8 cellular contexts compared by ENCODE assay signal in genomic region chr5:36744678-36745659, GRCh38.
DNase-seq lines count a peak whose midpoint lies in the region; ATAC-seq, FAIRE-seq and TF ChIP-seq lines count a peak whose summit lies in the region.

No MANE protein-coding gene starts in this region.

- peak overlapping the region; percentile 95 for H3K4me2 ChIP-seq in DOHH2 (ENCODE audit: low read length)
- H3K4me2 ChIP-seq in neural cell (ENCODE audit: low read length), result peak overlapping the region; percentile 72

- H3K4me3 ChIP-seq in DOHH2 (ENCODE audit: low read length), result peak overlapping the region; percentile 72
- peak overlapping the region; percentile 47 for H3K4me3 ChIP-seq in HL-60 (replicated peaks; ENCODE audit: insufficient read depth, low read length)
- peak overlapping the region; percentile 78 for H3K4me3 ChIP-seq in neural cell (ENCODE audit: low read length)

- peaks cover 18% of the 10 kb centered on the region for H3K4me1 ChIP-seq in DOHH2 (ENCODE audit: control insufficient read depth, low read length)

- TF ChIP-seq RAD21 in neural cell (conservative IDR thresholded peaks at IDR 0.05), result peak; percentile 69

- H3K9me3 Mint-ChIP-seq in activated naive CD4-positive, alpha-beta T cell treated with anti-CD3 and anti-CD28 coated beads for 36 hours, result no peaks in the 10 kb centered on the region

- peak overlapping the region; percentile 80 for H3K4me3 Mint-ChIP-seq in activated naive CD4-positive, alpha-beta T cell treated with anti-CD3 and anti-CD28 coated beads for 36 hours

- H3K9me2 ChIP-seq in DOHH2 (replicated peaks; ENCODE audit: control insufficient read depth, low read length), result no peaks in the 10 kb centered on the region
- H3K9me2 ChIP-seq in neural cell (ENCODE audit: insufficient read depth, low read length), result no peaks in the 10 kb centered on the region

- H3K4me1 Mint-ChIP-seq in activated naive CD4-positive, alpha-beta T cell treated with anti-CD3 and anti-CD28 coated beads for 36 hours (ENCODE audit: low read depth), result peaks cover 10% of the 10 kb centered on the region

- CTCF ChIA-PET in activated naive CD4-positive, alpha-beta T cell treated with anti-CD3 and anti-CD28 coated beads for 36 hours (lab: Charles Lee), result interaction anchor here (0.6 to 2.2 kb wide), 11 partner anchors 10 to 443 kb away, joined by 3 to 10 read pairs (median 4); partner anchors contain the start of gene RANBP3L

- no peaks in the 10 kb centered on the region for H3K36me3 ChIP-seq in DOHH2 (ENCODE audit: control insufficient read depth, low read length)
- no peaks in the 10 kb centered on the region for H3K36me3 ChIP-seq in neural cell (ENCODE audit: insufficient read depth, low read length)

- intact Hi-C loops in activated naive CD4-positive, alpha-beta T cell treated with anti-CD3 and anti-CD28 coated beads for 36 hours (cut with micrococcal nuclease), result loop anchor here (1.0 to 10.0 kb wide), 2 partner anchors 125 to 1450 kb away; no protein-coding TSS in a partner anchor

- H3K27me3 ChIP-seq in DOHH2 (ENCODE audit: control insufficient read depth, low read length), result peaks cover 46% of the 10 kb centered on the region
- no peaks in the 10 kb centered on the region for H3K27me3 ChIP-seq in HL-60 (ENCODE audit: insufficient read depth, poor library complexity, severe bottlenecking)
- H3K27me3 ChIP-seq in neural cell (ENCODE audit: insufficient read depth, low read depth, low read length), result peaks cover 41% of the 10 kb centered on the region

- peak; percentile 75 for ATAC-seq in GM21381 (IDR thresholded peaks at IDR 0.05; ENCODE audit: unreplicated experiment)

- H3K36me3 Mint-ChIP-seq in activated naive CD4-positive, alpha-beta T cell treated with anti-CD3 and anti-CD28 coated beads for 36 hours (ENCODE audit: low read depth), result peaks cover 2% of the 10 kb centered on the region

- H3K79me2 ChIP-seq in DOHH2 (ENCODE audit: control insufficient read depth, low read length), result no peaks in the 10 kb centered on the region
- no peaks in the 10 kb centered on the region for H3K79me2 ChIP-seq in neural cell (replicated peaks; ENCODE audit: insufficient read depth, low read length)

- H4K20me1 ChIP-seq in DOHH2 (ENCODE audit: control insufficient read depth, insufficient read depth, low read depth, low read length) (no peaks in the 10 kb centered on the region), neural cell (ENCODE audit: insufficient read depth) (no peaks in the 10 kb centered on the region)

- no peak overlapping the region for H3K27ac Mint-ChIP-seq in activated naive CD4-positive, alpha-beta T cell treated with anti-CD3 and anti-CD28 coated beads for 36 hours

- peak overlapping the region; percentile 13 for H3K9ac ChIP-seq in neural cell (ENCODE audit: low read length)

- H2AFZ ChIP-seq in neural cell (ENCODE audit: low read depth, low read length), result peak overlapping the region; percentile 32

- H3K9me3 ChIP-seq in DOHH2 (ENCODE audit: control insufficient read depth, insufficient read depth, low read length), result no peaks in the 10 kb centered on the region
- H3K9me3 ChIP-seq in neural cell (ENCODE audit: low read length), result no peaks in the 10 kb centered on the region

- no peak overlapping the region for H3K27ac ChIP-seq in DOHH2 (ENCODE audit: low read depth, low read length)
- H3K27ac ChIP-seq in HL-60 (replicated peaks), result no peak overlapping the region
- no peak overlapping the region for H3K27ac ChIP-seq in neural cell (ENCODE audit: low read length)

- H3K27me3 Mint-ChIP-seq in activated naive CD4-positive, alpha-beta T cell treated with anti-CD3 and anti-CD28 coated beads for 36 hours (ENCODE audit: low read depth), result peaks cover 36% of the 10 kb centered on the region

- TF ChIP-seq CTCF in DOHH2 (IDR thresholded peaks at IDR 0.05; ENCODE audit: low read depth, low read length, poor library complexity, severe bottlenecking) (peak; percentile 77), HL-60 (IDR thresholded peaks at IDR 0.05; ENCODE audit: insufficient read depth, low read length) (peak; percentile 45), neural cell (IDR thresholded peaks at IDR 0.05; ENCODE audit: poor library complexity, severe bottlenecking) (peak; percentile 84)

- TF ChIP-seq EP300 in neural cell (conservative IDR thresholded peaks at IDR 0.05; ENCODE audit: poor library complexity, severe bottlenecking), result no peak

- no peak for FAIRE-seq in frontal cortex (lab: Jason Lieb, UNC)

- H3F3A ChIP-seq in DOHH2 (ENCODE audit: control insufficient read depth, insufficient read depth) (no peaks in the 10 kb centered on the region), neural cell (ENCODE audit: insufficient read depth, low read length, poor library complexity, severe bottlenecking) (no peaks in the 10 kb centered on the region)

- DNase-seq in HL-60 (ENCODE audit: low read depth in 1 of 2, low spot score in 1 of 2) (peak in 1 of 2 experiments; percentile 50), NCI-H748 (lab: John Stamatoyannopoulos, UW; ENCODE audit: unreplicated experiment) (peak; percentile 100), frontal cortex (ENCODE audit: low spot score in 2 of 2) (peak; percentile 67 to 73), cortex of kidney (lab: John Stamatoyannopoulos, UW) (no peak)
- peak; percentile 42 for DNase-seq in activated naive CD4-positive, alpha-beta T cell treated with anti-CD3 and anti-CD28 coated beads for 36 hours

TF ChIP-seq in neural cell, 6 proteins besides CTCF, POLR2A, EP300 and RAD21:
- TF ChIP-seq MXI1 (conservative IDR thresholded peaks at IDR 0.05; ENCODE audit: poor library complexity, severe bottlenecking) (peak; percentile 30), SMC3 (conservative IDR thresholded peaks at IDR 0.05; ENCODE audit: poor library complexity) (peak; percentile 77), REST (IDR thresholded peaks at IDR 0.05; ENCODE audit: borderline replicate concordance) (no peak)
